8 cellular contexts compared by ENCODE assay signal in genomic region chr10:95308389-95309302, GRCh38. TPM values are rescaled to one million over a fixed set of nuclear protein-coding genes. Genes with fewer than 3 reads are reported as not detected.
A peak's percentile ranks its signal among the peaks of the same experiment; 100 is the strongest.
DNase-seq lines count a peak whose midpoint lies in the region; ATAC-seq, FAIRE-seq and TF ChIP-seq lines count a peak whose summit lies in the region.

No MANE protein-coding gene starts in this region.

- TF ChIP-seq CTCF in esophagus squamous epithelium (IDR thresholded peaks at IDR 0.05) (no peak), osteocyte (IDR thresholded peaks at IDR 0.05) (no peak), OCI-LY7 (conservative IDR thresholded peaks at IDR 0.05; ENCODE audit: low read length) (no peak)

- no peaks in the 10 kb centered on the region for H3K9me2 ChIP-seq in OCI-LY7 (ENCODE audit: insufficient read depth, low read length)

- H3K4me3 ChIP-seq in esophagus squamous epithelium (no peak overlapping the region), OCI-LY7 (ENCODE audit: low read depth, low read length, poor library complexity, severe bottlenecking) (no peak overlapping the region)

- H3K27ac Mint-ChIP-seq in osteocyte (ENCODE audit: unreplicated experiment), result peak overlapping the region; percentile 70

- H3K27me3 ChIP-seq in esophagus squamous epithelium, result no peaks in the 10 kb centered on the region

- peaks cover 21% of the 10 kb centered on the region for H3K4me1 Mint-ChIP-seq in osteocyte (ENCODE audit: unreplicated experiment)

- peak overlapping the region; percentile 37 to 81 (median 62) for H3K27ac ChIP-seq in esophagus squamous epithelium
- H3K27ac ChIP-seq in OCI-LY7 (ENCODE audit: low read depth, low read length, poor library complexity, severe bottlenecking), result no peak overlapping the region

- H3K36me3 ChIP-seq in esophagus squamous epithelium, result peaks cover 0 to 2% (median 0%) of the 10 kb centered on the region in 3 donors
- no peaks in the 10 kb centered on the region for H3K36me3 ChIP-seq in OCI-LY7 (ENCODE audit: insufficient read depth, low read length)

- no peak overlapping the region for H3K4me3 Mint-ChIP-seq in osteocyte (ENCODE audit: unreplicated experiment)

- H3K4me1 ChIP-seq in esophagus squamous epithelium (peaks cover 6 to 46% (median 17%) of the 10 kb centered on the region in 3 donors), OCI-LY7 (ENCODE audit: insufficient read depth, low read length, poor library complexity, severe bottlenecking) (peaks cover 17% of the 10 kb centered on the region)

- FAIRE-seq in GM18507 (lab: Jason Lieb, UNC), result peak; percentile 63

- POLR2A ChIA-PET in OCI-LY7 (lab: Charles Lee), result interaction anchor here (0.7 kb wide), 2 partner anchors 11 to 14 kb away, joined by 3 to 7 read pairs; no protein-coding TSS in a partner anchor

- H3K36me3 Mint-ChIP-seq in osteocyte (ENCODE audit: unreplicated experiment), result no peaks in the 10 kb centered on the region

- TF ChIP-seq POLR2A in esophagus squamous epithelium (IDR thresholded peaks at IDR 0.05), result no peak

- H3K9me3 ChIP-seq in esophagus squamous epithelium (no peaks in the 10 kb centered on the region), OCI-LY7 (ENCODE audit: low read length) (no peaks in the 10 kb centered on the region)

- CTCF ChIA-PET in OCI-LY7 (lab: Charles Lee; ENCODE audit: unreplicated experiment), result no interaction called here

- no peaks in the 10 kb centered on the region for H4K20me1 ChIP-seq in OCI-LY7 (ENCODE audit: insufficient read depth, low read length)

- 23 to 25% methylated on average over 7 to 8 of the region's 8 CpGs for WGBS in esophagus squamous epithelium, 2 donors

- DNase-seq in GM18507 (ENCODE audit: extremely low spot score, insufficient read length, low read depth) (no peak), OCI-M1 (lab: John Stamatoyannopoulos, UW) (peak; percentile 91), esophagus squamous epithelium (lab: John Stamatoyannopoulos, UW) (no peak), osteocyte (ENCODE audit: extremely low spot score, unreplicated experiment) (no peak), 8988T (no peak), OCI-LY7 (ENCODE audit: low spot score) (no peak), midbrain (lab: John Stamatoyannopoulos, UW) (no peak)

- H3K4me2 ChIP-seq in OCI-LY7 (ENCODE audit: low read length), result no peak overlapping the region

- no peak for ATAC-seq in GM18870 (IDR thresholded peaks at IDR 0.05; ENCODE audit: unreplicated experiment)

- no peak overlapping the region for H2AFZ ChIP-seq in OCI-LY7 (ENCODE audit: low read length)

- no TSS peak for BruUV-seq in OCI-LY7 (replicated peaks; lab: Mats Ljungman, UMichigan)

- no peaks in the 10 kb centered on the region for H3K79me2 ChIP-seq in OCI-LY7 (ENCODE audit: insufficient read depth, low read depth, low read length)

- no peaks in the 10 kb centered on the region for H3K9me3 Mint-ChIP-seq in osteocyte (ENCODE audit: unreplicated experiment)

- intact Hi-C loops in esophagus squamous epithelium (cut with DNase I), result no loop called here
- intact Hi-C loops in OCI-LY7 (cut with micrococcal nuclease; ENCODE audit: unreplicated experiment), result no loop called here

- H3K27me3 Mint-ChIP-seq in osteocyte (ENCODE audit: unreplicated experiment), result no peaks in the 10 kb centered on the region

RNA-seq across cellular contexts. Expression of gene PDLIM1, which starts 17.8 kb away (rescaled TPM):
- total RNA-seq in esophagus squamous epithelium (100 to 1,000 TPM in 1 of 4 donors, 10 to 100 TPM in 3; 59.5 to 142 (median 79.2) TPM), osteocyte (71.7 and 73.8 TPM in 2 replicates), OCI-LY7 (2022) (103 and 105 TPM in 2 replicates)
- total RNA-seq in OCI-LY7 (2014; rRNA removed; shearing (Covaris generic)), result 22.3 and 23.1 TPM in 2 replicates
